In genomic region chr17:78111727-78112507, GRCh38 we compare ENCODE assay signal across 12 cellular contexts. TPM values are rescaled to one million over a fixed set of nuclear protein-coding genes. Genes with fewer than 3 reads are reported as not detected.
DNase-seq lines count a peak whose midpoint lies in the region; ATAC-seq and TF ChIP-seq lines count a peak whose summit lies in the region.
"Had no signal": no experiment of that assay in that cellular context is flagged by ENCODE, and none has a peak within 500 bp of the region (broad histone marks: within the 10 kb centered on the region; RNA-seq: fewer than 3 reads in every experiment).

No MANE protein-coding gene starts in this region.

- H3K23ac ChIP-seq in neuronal stem cell (ENCODE audit: low read depth, low read length, poor library complexity): peak overlapping the region; percentile 40

- no peaks in the 10 kb centered on the region for H3K9me3 Mint-ChIP-seq in Caco-2 (ENCODE audit: unreplicated experiment)
- H3K9me3 Mint-ChIP-seq in dendritic cell treated with granulocyte-macrophage colony-stimulating factor and Interleukin-4, amounts not matched to agents 40 ng/mL and 50 ng/mL, for 4 days: no peaks in the 10 kb centered on the region

- no peaks in the 10 kb centered on the region for H3K27me3 Mint-ChIP-seq in Caco-2 (ENCODE audit: insufficient read depth, unreplicated experiment)
- no peaks in the 10 kb centered on the region for H3K27me3 Mint-ChIP-seq in dendritic cell treated with granulocyte-macrophage colony-stimulating factor and Interleukin-4, amounts not matched to agents 40 ng/mL and 50 ng/mL, for 4 days
- H3K27me3 Mint-ChIP-seq: activated naive CD8-positive, alpha-beta T cell had no signal

- peak overlapping the region; percentile 18 for H3K9ac ChIP-seq in neuronal stem cell (ENCODE audit: low read depth, low read length, poor library complexity)

- no TSS peak for BruUV-seq in Caco-2 (replicated peaks; lab: Mats Ljungman, UMichigan)

- H3K4me3 Mint-ChIP-seq in Caco-2 (ENCODE audit: unreplicated experiment): no peak overlapping the region
- no peak overlapping the region for H3K4me3 Mint-ChIP-seq in dendritic cell treated with granulocyte-macrophage colony-stimulating factor and Interleukin-4, amounts not matched to agents 40 ng/mL and 50 ng/mL, for 4 days

- H3K9me3 ChIP-seq in Caco-2 (no peaks in the 10 kb centered on the region), neuronal stem cell (replicated peaks in 1 of 2; ENCODE audit: control insufficient read depth in 2 of 2, insufficient read depth in 1 of 2, low read depth in 1 of 2, low read length in 2 of 2) (no peaks in the 10 kb centered on the region)
- H3K9me3 ChIP-seq: suprapubic skin had no signal

- peak overlapping the region; percentile 99 for H2AK5ac ChIP-seq in neuronal stem cell (ENCODE audit: low read depth, low read length)

- H3K4me1 Mint-ChIP-seq in Caco-2 (ENCODE audit: low read depth, unreplicated experiment): peaks cover 6% of the 10 kb centered on the region
- H3K4me1 Mint-ChIP-seq in dendritic cell treated with granulocyte-macrophage colony-stimulating factor and Interleukin-4, amounts not matched to agents 40 ng/mL and 50 ng/mL, for 4 days (ENCODE audit: low read depth): peaks cover 35% of the 10 kb centered on the region

- no peak overlapping the region for H2BK5ac ChIP-seq in neuronal stem cell (ENCODE audit: low read length)

- intact Hi-C loops in Caco-2 (cut with micrococcal nuclease; ENCODE audit: unreplicated experiment): loop anchor here (1.0 to 2.0 kb wide), 3 partner anchors 22 to 139 kb away; no protein-coding TSS in a partner anchor
- intact Hi-C loops in dendritic cell treated with granulocyte-macrophage colony-stimulating factor and Interleukin-4, amounts not matched to agents 40 ng/mL and 50 ng/mL, for 4 days (cut with micrococcal nuclease): loop anchor here (2.0 to 5.0 kb wide), 3 partner anchors 15 to 139 kb away; no protein-coding TSS in a partner anchor

- CTCF ChIA-PET in Caco-2 (lab: Charles Lee): interaction anchor here (0.5 to 1.8 kb wide), 2 partner anchors 65 to 97 kb away, joined by 3 to 7 read pairs; no protein-coding TSS in a partner anchor

- peak overlapping the region; percentile 32 for H4K8ac ChIP-seq in neuronal stem cell (ENCODE audit: low read depth, low read length)

- H3K27me3 ChIP-seq in Caco-2 (replicated peaks; ENCODE audit: control insufficient read depth, insufficient read depth, low read length) (no peaks in the 10 kb centered on the region), neuronal stem cell (ENCODE audit: control insufficient read depth in 3 of 3, insufficient read depth in 3 of 3, low read depth in 1 of 3, low read length in 3 of 3) (no peaks in the 10 kb centered on the region)
- H3K27me3 ChIP-seq: suprapubic skin had no signal

- no peak overlapping the region for H3K18ac ChIP-seq in neuronal stem cell (ENCODE audit: low read length)

- H3K36me3 ChIP-seq in Caco-2 (ENCODE audit: control insufficient read depth, insufficient read depth, low read length) (no peaks in the 10 kb centered on the region; the same call in 1 of the 2 replicates), neuronal stem cell (replicated peaks in 1 of 2; ENCODE audit: control insufficient read depth in 2 of 2, insufficient read depth in 2 of 2, low read length in 2 of 2) (peaks cover 3 to 20% of the 10 kb centered on the region in 2 donors)

- POLR2A ChIA-PET in Caco-2 (lab: Charles Lee): no interaction called here

- H2BK15ac ChIP-seq in neuronal stem cell (ENCODE audit: low read length): no peak overlapping the region

- WGBS in neuronal stem cell (ENCODE audit: extremely low coverage in 2 of 2, insufficient read length in 2 of 2, insufficient replicate concordance in 1 of 2), 2 donors: no CpG with 5 or more reads among the region's 27 CpGs

- peak; percentile 7 for TF ChIP-seq POLR2A in GM18505 (IDR thresholded peaks at IDR 0.05; ENCODE audit: borderline replicate concordance, extremely low read depth, insufficient read depth, insufficient read length)

- H3K14ac ChIP-seq in neuronal stem cell (ENCODE audit: low read length): no peak overlapping the region

- H2BK120ac ChIP-seq in neuronal stem cell (ENCODE audit: low read depth, low read length): peak overlapping the region; percentile 13

- H3K4me1 ChIP-seq in Caco-2 (peaks cover 4% of the 10 kb centered on the region; the same call in 1 of the 2 replicates), neuronal stem cell (ENCODE audit: control insufficient read depth in 2 of 2, insufficient read depth in 1 of 2, low read depth in 1 of 2, low read length in 2 of 2) (no peaks in the 10 kb centered on the region)

- H3K79me1 ChIP-seq in neuronal stem cell (ENCODE audit: low read depth, low read length): peaks cover 2% of the 10 kb centered on the region

- ATAC-seq in GM18505 (IDR thresholded peaks at IDR 0.05; ENCODE audit: unreplicated experiment) (no peak), HG03139 (IDR thresholded peaks at IDR 0.05; ENCODE audit: unreplicated experiment) (no peak), GM21576 (IDR thresholded peaks at IDR 0.05; ENCODE audit: unreplicated experiment) (no peak)

- no peak overlapping the region for H3K4me2 ChIP-seq in neuronal stem cell (ENCODE audit: insufficient read depth, low read length, poor library complexity, severe bottlenecking)

- DNase-seq in Caco-2 (no peak), neuronal stem cell (ENCODE audit: low spot score) (no peak), anterior cingulate cortex (lab: John Stamatoyannopoulos, UW) (no peak), AG20443 (ENCODE audit: low spot score) (no peak)
- DNase-seq: NCI-H1417 treated with DMSO at 0.1 percent for 48 hours had no signal

- peak overlapping the region; percentile 1 for H3K27ac Mint-ChIP-seq in Caco-2 (ENCODE audit: unreplicated experiment)
- peak overlapping the region; percentile 3 for H3K27ac Mint-ChIP-seq in dendritic cell treated with granulocyte-macrophage colony-stimulating factor and Interleukin-4, amounts not matched to agents 40 ng/mL and 50 ng/mL, for 4 days

- H2AFZ ChIP-seq in neuronal stem cell (ENCODE audit: low read length): no peak overlapping the region

- H3K4me3 ChIP-seq in Caco-2 (ENCODE audit: low read depth, low read length) (no peak overlapping the region), neuronal stem cell (ENCODE audit: low read length in 2 of 2) (no peak overlapping the region)
- H3K4me3 ChIP-seq: suprapubic skin had no signal

- H2BK12ac ChIP-seq in neuronal stem cell (ENCODE audit: low read length): no peak overlapping the region

- H3K27ac ChIP-seq in neuronal stem cell (replicated peaks; ENCODE audit: low read length): no peak overlapping the region
- H3K27ac ChIP-seq: suprapubic skin had no signal

- H3K36me3 Mint-ChIP-seq in Caco-2 (ENCODE audit: insufficient read depth, unreplicated experiment): peaks cover 14% of the 10 kb centered on the region
- peaks cover 96% of the 10 kb centered on the region for H3K36me3 Mint-ChIP-seq in dendritic cell treated with granulocyte-macrophage colony-stimulating factor and Interleukin-4, amounts not matched to agents 40 ng/mL and 50 ng/mL, for 4 days (ENCODE audit: low read depth)
- H3K36me3 Mint-ChIP-seq: activated naive CD8-positive, alpha-beta T cell had no signal

- no peak for TF ChIP-seq CTCF in Caco-2 (IDR thresholded peaks at IDR 0.05; ENCODE audit: insufficient read depth in 1 of 2, low read depth in 1 of 2, low read length in 1 of 2, severe bottlenecking in 1 of 2, unreplicated experiment in 1 of 2)

- H4K91ac ChIP-seq in neuronal stem cell (ENCODE audit: low read depth, low read length, poor library complexity): no peak overlapping the region

- peak overlapping the region; percentile 31 for H3K4ac ChIP-seq in neuronal stem cell (ENCODE audit: low read length)

RNA-seq across cellular contexts. Expression of gene TMC6, which starts 16.6 kb away (rescaled TPM):
- total RNA-seq in Caco-2 (2022): 77.7 and 84.7 TPM in 2 replicates
- 18.0 TPM for polyA plus RNA-seq in neuronal stem cell (2013, experiment 1 of 2)
- polyA plus RNA-seq in neuronal stem cell (2013, experiment 2 of 2): 18.2 TPM

RNA-seq across cellular contexts. Expression of gene TMC8, which starts 18.7 kb away (rescaled TPM):
- not detected in 2 replicates for total RNA-seq in Caco-2 (2022)
- 0.08 TPM for polyA plus RNA-seq in neuronal stem cell (2013, experiment 1 of 2)
- polyA plus RNA-seq in neuronal stem cell (2013, experiment 2 of 2): 0.08 TPM

RNA-seq across cellular contexts. Expression of gene C17orf99, which starts 34.3 kb away (rescaled TPM):
- not detected in 2 replicates for total RNA-seq in Caco-2 (2022)
- polyA plus RNA-seq in neuronal stem cell (2013, experiment 1 of 2): not detected
- not detected for polyA plus RNA-seq in neuronal stem cell (2013, experiment 2 of 2)
- total RNA-seq: NCI-H460 had no signal

RNA-seq across cellular contexts. Expression of gene SYNGR2, which starts 56.5 kb away (rescaled TPM):
- 169 and 193 TPM in 2 replicates for total RNA-seq in Caco-2 (2022)
- 16.6 TPM for polyA plus RNA-seq in neuronal stem cell (2013, experiment 1 of 2)
- 16.6 TPM for polyA plus RNA-seq in neuronal stem cell (2013, experiment 2 of 2)
